Comparison of ENCODE assay signal across 17 cellular contexts in the genomic region with DNA sequence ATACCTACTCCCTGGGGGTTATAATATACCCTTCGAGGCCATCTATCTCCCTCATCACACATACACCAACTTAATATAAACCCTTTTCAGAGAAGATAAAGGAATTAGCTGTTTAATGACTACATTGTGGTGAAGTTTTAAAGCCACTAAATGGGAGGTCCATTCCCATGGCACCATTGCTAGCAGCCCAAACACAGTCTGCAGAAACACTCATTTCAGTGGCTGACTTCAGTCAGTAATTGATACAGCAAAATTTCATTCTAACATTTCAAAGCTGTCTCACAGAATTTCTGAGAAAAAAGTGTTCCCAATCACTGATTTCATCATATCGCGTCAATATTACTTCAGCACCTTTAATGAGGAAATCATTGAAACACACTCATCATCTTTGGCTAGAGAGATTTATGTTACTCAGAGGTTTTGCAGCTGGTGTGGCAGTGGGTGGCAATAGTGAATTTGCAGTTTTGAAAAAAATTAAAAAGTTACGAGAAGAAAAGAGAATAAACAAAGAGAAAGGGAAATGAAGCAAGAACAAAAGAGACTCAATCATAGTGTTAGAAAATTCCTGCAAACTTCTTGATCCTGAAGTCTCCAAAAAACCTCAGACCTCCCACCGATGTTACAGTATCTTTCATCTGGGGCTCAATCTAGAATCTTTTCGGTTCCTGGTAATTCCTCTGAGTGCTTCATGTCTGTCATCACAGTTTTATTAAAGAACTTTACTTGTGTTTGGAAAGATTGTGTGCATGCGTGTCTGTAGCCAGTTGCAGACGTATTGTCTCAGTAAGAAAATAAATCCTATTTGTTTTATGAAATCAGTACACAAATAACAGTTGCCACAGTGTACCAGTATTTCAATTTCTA.
A peak's percentile ranks its signal among the peaks of the same experiment; 100 is the strongest.
DNase-seq lines count a peak whose midpoint lies in the region; ATAC-seq and TF ChIP-seq lines count a peak whose summit lies in the region.
"Had no signal": no experiment of that assay in that cellular context is flagged by ENCODE, and none has a peak within 500 bp of the region (broad histone marks: within the 10 kb centered on the region; RNA-seq: fewer than 3 reads in every experiment).

No MANE protein-coding gene starts in this region.

- no peak overlapping the region for H3K9ac ChIP-seq in mammary epithelial cell (ENCODE audit: insufficient read depth, low read length)
- H3K9ac ChIP-seq in PC-3 (ENCODE audit: low read length), result no peak overlapping the region

- no peak overlapping the region for H3K27ac Mint-ChIP-seq in MCF 10A (ENCODE audit: low read depth, unreplicated experiment)
- H3K27ac Mint-ChIP-seq in stimulated activated naive CD8-positive, alpha-beta T cell treated with anti-CD3 and anti-CD28 coated beads, Interleukin-15, amount 100 ng/mL, for 72 hours, result peak overlapping the region in 1 of 2 donors; percentile 75
- H3K27ac Mint-ChIP-seq: B cell; HFFc6; IgD-negative memory B cell; stimulated activated memory B cell treated with anti-CD40 and anti-IgM and Interleukin-4, amounts not matched to agents 10 μg/mL and 1 μg/mL and 100 μg/mL, for 72 hours had no signal

- H3K79me2 ChIP-seq in mammary epithelial cell (ENCODE audit: insufficient read depth, low read length) (no peaks in the 10 kb centered on the region), PC-3 (ENCODE audit: low read length) (no peaks in the 10 kb centered on the region)

- H3K9me2 ChIP-seq in PC-3 (replicated peaks; ENCODE audit: low read length), result no peaks in the 10 kb centered on the region

- TF ChIP-seq CTCF in MCF 10A (IDR thresholded peaks at IDR 0.05; ENCODE audit: unreplicated experiment) (no peak), mammary epithelial cell (conservative IDR thresholded peaks at IDR 0.05 in 1 of 2, IDR thresholded peaks at IDR 0.05 in 1 of 2; ENCODE audit: extremely low read depth in 1 of 2, insufficient read depth in 1 of 2, low read depth in 1 of 2, low read length in 2 of 2) (no peak), fibroblast of the aortic adventitia (IDR thresholded peaks at IDR 0.05; ENCODE audit: insufficient read depth, low read length) (no peak), PC-3 (conservative IDR thresholded peaks at IDR 0.05; ENCODE audit: low read depth, low read length) (no peak)

- BruUV-seq in MCF 10A (replicated peaks; lab: Mats Ljungman, UMichigan) (no TSS peak), mammary epithelial cell (replicated peaks; lab: Mats Ljungman, UMichigan) (no TSS peak), PC-3 (replicated peaks; lab: Mats Ljungman, UMichigan) (no TSS peak)

- no peaks in the 10 kb centered on the region for H3K27me3 Mint-ChIP-seq in MCF 10A (ENCODE audit: insufficient read depth, unreplicated experiment)
- no peaks in the 10 kb centered on the region for H3K27me3 Mint-ChIP-seq in stimulated activated naive CD8-positive, alpha-beta T cell treated with anti-CD3 and anti-CD28 coated beads, Interleukin-15, amount 100 ng/mL, for 72 hours
- H3K27me3 Mint-ChIP-seq: B cell; IgD-negative memory B cell; stimulated activated memory B cell treated with anti-CD40 and anti-IgM and Interleukin-4, amounts not matched to agents 10 μg/mL and 1 μg/mL and 100 μg/mL, for 72 hours had no signal

- H3K4me3 Mint-ChIP-seq in MCF 10A (ENCODE audit: unreplicated experiment), result no peak overlapping the region
- H3K4me3 Mint-ChIP-seq in stimulated activated naive CD8-positive, alpha-beta T cell treated with anti-CD3 and anti-CD28 coated beads, Interleukin-15, amount 100 ng/mL, for 72 hours, result peak overlapping the region; percentile 45 to 53
- H3K4me3 Mint-ChIP-seq: B cell; HFFc6; IgD-negative memory B cell; stimulated activated memory B cell treated with anti-CD40 and anti-IgM and Interleukin-4, amounts not matched to agents 10 μg/mL and 1 μg/mL and 100 μg/mL, for 72 hours had no signal

- H3K9me3 Mint-ChIP-seq in MCF 10A (ENCODE audit: unreplicated experiment), result no peaks in the 10 kb centered on the region
- no peaks in the 10 kb centered on the region for H3K9me3 Mint-ChIP-seq in stimulated activated naive CD8-positive, alpha-beta T cell treated with anti-CD3 and anti-CD28 coated beads, Interleukin-15, amount 100 ng/mL, for 72 hours
- H3K9me3 Mint-ChIP-seq: HFFc6; IgD-negative memory B cell; stimulated activated memory B cell treated with anti-CD40 and anti-IgM and Interleukin-4, amounts not matched to agents 10 μg/mL and 1 μg/mL and 100 μg/mL, for 72 hours had no signal

- POLR2A ChIA-PET in MCF 10A (lab: Yijun Ruan, JAX) (interaction anchor here (1.0 to 1.5 kb wide), 2 partner anchors 9 to 12 kb away, joined by 3 read pairs; no protein-coding TSS in a partner anchor), PC-3 (lab: Charles Lee; ENCODE audit: unreplicated experiment) (no interaction called here)

- peak; percentile 74 for ATAC-seq in stimulated activated naive CD8-positive, alpha-beta T cell treated with anti-CD3 and anti-CD28 coated beads, Interleukin-15, amount 100 ng/mL, for 72 hours
- ATAC-seq in PC-3, result no peak
- ATAC-seq in GM19467 (IDR thresholded peaks at IDR 0.05; ENCODE audit: unreplicated experiment), result no peak
- ATAC-seq: stimulated activated memory B cell treated with anti-CD40 and anti-IgM and Interleukin-4, amounts not matched to agents 10 μg/mL and 1 μg/mL and 100 μg/mL, for 72 hours had no signal

- 97% methylated on average over 7 of the region's 8 CpGs for WGBS in mammary epithelial cell (ENCODE audit: low coverage, missing lambda C conversion rate)

- H3K4me1 Mint-ChIP-seq in MCF 10A (ENCODE audit: insufficient read depth, unreplicated experiment), result peaks cover 6% of the 10 kb centered on the region
- H3K4me1 Mint-ChIP-seq in stimulated activated naive CD8-positive, alpha-beta T cell treated with anti-CD3 and anti-CD28 coated beads, Interleukin-15, amount 100 ng/mL, for 72 hours, result peaks cover 39% of the 10 kb centered on the region
- H3K4me1 Mint-ChIP-seq: B cell; stimulated activated memory B cell treated with anti-CD40 and anti-IgM and Interleukin-4, amounts not matched to agents 10 μg/mL and 1 μg/mL and 100 μg/mL, for 72 hours had no signal

- H3F3A ChIP-seq in PC-3 (ENCODE audit: low read length, unreplicated experiment), result no peaks in the 10 kb centered on the region

- H4K20me1 ChIP-seq in mammary epithelial cell (ENCODE audit: insufficient read depth, low read length), result no peaks in the 10 kb centered on the region
- H4K20me1 ChIP-seq in PC-3 (ENCODE audit: low read length), result no peaks in the 10 kb centered on the region

- peaks cover 18% of the 10 kb centered on the region for H3K36me3 Mint-ChIP-seq in MCF 10A (ENCODE audit: insufficient read depth, unreplicated experiment)

- CTCF ChIA-PET in MCF 10A (lab: Yijun Ruan, JAX), result no interaction called here
- CTCF ChIA-PET in mammary epithelial cell (lab: Charles Lee; ENCODE audit: low non-redundant PET), result no interaction called here
- CTCF ChIA-PET in PC-3 (lab: Charles Lee), result no interaction called here

- no peak overlapping the region for H2AFZ ChIP-seq in mammary epithelial cell (ENCODE audit: low read depth, low read length)
- no peak overlapping the region for H2AFZ ChIP-seq in PC-3 (ENCODE audit: low read length)

- no peaks in the 10 kb centered on the region for H3K4me1 ChIP-seq in mammary epithelial cell (ENCODE audit: insufficient read depth, low read length)
- H3K4me1 ChIP-seq in SJSA1 (replicated peaks), result peaks cover 43% of the 10 kb centered on the region
- H3K4me1 ChIP-seq in PC-3 (ENCODE audit: insufficient read depth, low read length), result no peaks in the 10 kb centered on the region

- H3K27ac ChIP-seq in mammary epithelial cell (ENCODE audit: insufficient read depth, low read depth, low read length), result no peak overlapping the region
- H3K27ac ChIP-seq in SJSA1, result peak overlapping the region; percentile 78
- H3K27ac ChIP-seq in PC-3 (ENCODE audit: low read length), result no peak overlapping the region
- H3K27ac ChIP-seq: heart right ventricle had no signal

- in situ Hi-C loops in mammary epithelial cell (cut with MboI; ENCODE audit: low sequenced_read_pairs in 2 of 2) (no loop called here), G401 (cut with HindIII; ENCODE audit: low sequenced_read_pairs) (no loop called here)

- intact Hi-C loops in MCF 10A (cut with micrococcal nuclease) (no loop called here), mammary epithelial cell (cut with micrococcal nuclease) (no loop called here), PC-3 (cut with micrococcal nuclease) (loop anchor here (10.0 kb wide), 1 partner anchor 94 kb away; no protein-coding TSS in a partner anchor)

- DNase-seq in MCF 10A (ENCODE audit: unreplicated experiment), result peak; percentile 81
- no peak for DNase-seq in mammary epithelial cell
- peak; percentile 41 to 86 for DNase-seq in SJSA1 (ENCODE audit: low read depth in 1 of 2, low spot score in 2 of 2)
- peak; percentile 42 for DNase-seq in fibroblast of the aortic adventitia (ENCODE audit: low read depth)
- peak in 1 of 2 donors; percentile 26 for DNase-seq in stimulated activated naive CD8-positive, alpha-beta T cell treated with anti-CD3 and anti-CD28 coated beads, Interleukin-15, amount 100 ng/mL, for 72 hours
- DNase-seq in G401 (ENCODE audit: low spot score), result no peak
- no peak for DNase-seq in PC-3
- DNase-seq: heart right ventricle; HFFc6; NCI-H187; OCI-M1; posterior cingulate gyrus; stimulated activated CD4-positive, alpha-beta T cell treated with anti-CD3 and anti-CD28 coated beads, Interleukin-1b, Interleukin-23, amount 100 ng/mL, for 48 hours had no signal

- H3K36me3 ChIP-seq in mammary epithelial cell (ENCODE audit: insufficient read depth, low read length), result peaks cover 2% of the 10 kb centered on the region
- peaks cover 9% of the 10 kb centered on the region for H3K36me3 ChIP-seq in SJSA1
- H3K36me3 ChIP-seq in PC-3 (ENCODE audit: low read depth, low read length), result no peaks in the 10 kb centered on the region

- H3K27me3 ChIP-seq in mammary epithelial cell (ENCODE audit: insufficient read depth, low read length), result no peaks in the 10 kb centered on the region
- H3K27me3 ChIP-seq in SJSA1 (replicated peaks), result no peaks in the 10 kb centered on the region
- H3K27me3 ChIP-seq in PC-3 (ENCODE audit: low read length), result no peaks in the 10 kb centered on the region
- H3K27me3 ChIP-seq: heart right ventricle had no signal

- H3K4me2 ChIP-seq in mammary epithelial cell (ENCODE audit: insufficient read depth, low read depth, low read length) (no peak overlapping the region), PC-3 (ENCODE audit: low read length) (no peak overlapping the region)

- H3K9me3 ChIP-seq in mammary epithelial cell (replicated peaks; ENCODE audit: insufficient read depth, low read length) (no peaks in the 10 kb centered on the region), SJSA1 (replicated peaks) (no peaks in the 10 kb centered on the region), PC-3 (ENCODE audit: low read length) (no peaks in the 10 kb centered on the region)
- H3K9me3 ChIP-seq: heart right ventricle had no signal

- H3K4me3 ChIP-seq in mammary epithelial cell (replicated peaks in 1 of 3; ENCODE audit: insufficient read depth in 1 of 3, low read depth in 2 of 3, low read length in 3 of 3) (no peak overlapping the region), SJSA1 (no peak overlapping the region), fibroblast of the aortic adventitia (ENCODE audit: low read depth, low read length) (no peak overlapping the region), PC-3 (ENCODE audit: low read length) (no peak overlapping the region)
- H3K4me3 ChIP-seq: heart right ventricle had no signal

- dilution Hi-C loops in mammary epithelial cell (cut with HindIII; ENCODE audit: low sequenced_read_pairs), result no loop called here

Comparison
In these comparisons a context has a peak if more than half of its experiments do, and no peak if none do; other contexts are left out.
1. DNase-seq: peak in MCF 10A (single experiment), SJSA1 (2 of 2) and fibroblast of the aortic adventitia (single experiment); none in mammary epithelial cell (single experiment), G401 (single experiment) and PC-3 (single experiment).